ENCODE assay signal across 16 cellular contexts in the genomic region with DNA sequence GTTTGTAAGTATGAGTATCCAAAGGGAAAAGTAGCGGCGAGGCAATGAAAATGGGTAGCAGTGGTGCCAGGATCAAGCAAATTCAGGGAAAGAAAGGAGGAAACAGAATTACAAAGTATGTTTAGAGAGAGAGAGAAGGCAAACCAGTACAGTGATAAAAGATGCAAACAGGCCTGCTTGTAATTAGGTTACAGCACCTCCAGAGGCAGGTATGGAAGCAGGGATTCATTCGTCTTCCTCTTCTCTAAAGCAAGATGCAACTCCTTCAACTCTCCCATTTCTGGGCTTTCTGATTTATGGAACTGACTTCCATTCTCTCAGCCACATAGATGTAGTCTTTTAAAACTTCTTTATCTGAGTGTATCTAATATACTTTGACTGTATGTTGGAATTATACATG.
DNase-seq lines count a peak whose midpoint lies in the region; ATAC-seq and TF ChIP-seq lines count a peak whose summit lies in the region.
"Had no signal": no experiment of that assay in that cellular context is flagged by ENCODE, and none has a peak within 500 bp of the region (broad histone marks: within the 10 kb centered on the region; RNA-seq: fewer than 3 reads in every experiment).

No MANE protein-coding gene starts in this region.

- H3F3A ChIP-seq in PC-3 (ENCODE audit: low read length, unreplicated experiment): no peaks in the 10 kb centered on the region

- no peaks in the 10 kb centered on the region for H3K79me2 ChIP-seq in PC-3 (ENCODE audit: low read length)

- H3K9ac ChIP-seq in PC-3 (ENCODE audit: low read length): no peak overlapping the region
- H3K9ac ChIP-seq: BLaER1 treated with 17β-estradiol and CSF1 and Interleukin-3, amounts not matched to agents 10 nM and 100 nM had no signal

- BruUV-seq in PC-3 (replicated peaks; lab: Mats Ljungman, UMichigan): no TSS peak
- no TSS peak for BruUV-seq in Caco-2 (replicated peaks; lab: Mats Ljungman, UMichigan)

- no peaks in the 10 kb centered on the region for H3K9me3 ChIP-seq in CD8-positive, alpha-beta T cell (ENCODE audit: low read length)
- H3K9me3 ChIP-seq in PC-3 (ENCODE audit: low read length) (no peaks in the 10 kb centered on the region), Caco-2 (no peaks in the 10 kb centered on the region)
- H3K9me3 ChIP-seq: BLaER1 treated with 17β-estradiol and CSF1 and Interleukin-3, amounts not matched to agents 10 nM and 100 nM had no signal

- no peak for DNase-seq in CD8-positive, alpha-beta T cell
- DNase-seq in PC-3 (no peak), epithelial cell of esophagus (ENCODE audit: low read depth) (no peak), neural crest cell (ENCODE audit: low read depth, low spot score) (no peak), Caco-2 (no peak), NCI-H128 (lab: John Stamatoyannopoulos, UW; ENCODE audit: unreplicated experiment) (no peak)
- DNase-seq: 8988T; ACHN; CD4-positive, CD25-positive, alpha-beta regulatory T cell; DMS79; GOT3; HCEC 1CT; HFFc6 had no signal

- H3K4me1 Mint-ChIP-seq in CD8-positive, alpha-beta T cell (ENCODE audit: low read depth): no peaks in the 10 kb centered on the region
- H3K4me1 Mint-ChIP-seq in neural crest cell: no peaks in the 10 kb centered on the region
- H3K4me1 Mint-ChIP-seq in Caco-2 (ENCODE audit: low read depth, unreplicated experiment): no peaks in the 10 kb centered on the region

- no peak overlapping the region for H3K4me3 ChIP-seq in CD8-positive, alpha-beta T cell (ENCODE audit: low read depth, low read length)
- H3K4me3 ChIP-seq in PC-3 (ENCODE audit: low read length) (no peak overlapping the region), epithelial cell of esophagus (ENCODE audit: low read length) (no peak overlapping the region), Caco-2 (ENCODE audit: low read depth, low read length) (no peak overlapping the region)
- H3K4me3 ChIP-seq: BLaER1 treated with 17β-estradiol and CSF1 and Interleukin-3, amounts not matched to agents 10 nM and 100 nM had no signal

- H4K20me1 ChIP-seq in PC-3 (ENCODE audit: low read length): no peaks in the 10 kb centered on the region
- H4K20me1 ChIP-seq: BLaER1 treated with 17β-estradiol and CSF1 and Interleukin-3, amounts not matched to agents 10 nM and 100 nM had no signal

- no peaks in the 10 kb centered on the region for H3K4me1 ChIP-seq in CD8-positive, alpha-beta T cell (ENCODE audit: insufficient read depth, low read length)
- no peaks in the 10 kb centered on the region for H3K4me1 ChIP-seq in PC-3 (ENCODE audit: insufficient read depth, low read length)
- H3K4me1 ChIP-seq in Caco-2: no peaks in the 10 kb centered on the region

- H2AFZ ChIP-seq in PC-3 (ENCODE audit: low read length): no peak overlapping the region

- H3K4me2 ChIP-seq in PC-3 (ENCODE audit: low read length): no peak overlapping the region
- H3K4me2 ChIP-seq: BLaER1 treated with 17β-estradiol and CSF1 and Interleukin-3, amounts not matched to agents 10 nM and 100 nM had no signal

- H3K27ac Mint-ChIP-seq in CD8-positive, alpha-beta T cell: peak overlapping the region; percentile 4
- H3K27ac Mint-ChIP-seq in neural crest cell (ENCODE audit: unreplicated experiment) (peak overlapping the region; percentile 54), Caco-2 (ENCODE audit: unreplicated experiment) (no peak overlapping the region)
- H3K27ac Mint-ChIP-seq: CD4-positive, CD25-positive, alpha-beta regulatory T cell; HFFc6 had no signal

- H3K4me3 Mint-ChIP-seq in CD8-positive, alpha-beta T cell: no peak overlapping the region
- H3K4me3 Mint-ChIP-seq in neural crest cell: no peak overlapping the region
- H3K4me3 Mint-ChIP-seq in Caco-2 (ENCODE audit: unreplicated experiment): no peak overlapping the region
- H3K4me3 Mint-ChIP-seq: CD4-positive, CD25-positive, alpha-beta regulatory T cell; HFFc6 had no signal

- no peak overlapping the region for H3K27ac ChIP-seq in CD8-positive, alpha-beta T cell (ENCODE audit: low read depth, low read length)
- no peak overlapping the region for H3K27ac ChIP-seq in PC-3 (ENCODE audit: low read length)
- H3K27ac ChIP-seq: BLaER1 treated with 17β-estradiol and CSF1 and Interleukin-3, amounts not matched to agents 10 nM and 100 nM; HL-60 had no signal

- CTCF ChIA-PET in CD8-positive, alpha-beta T cell (lab: Charles Lee): interaction anchor here (0.8 kb wide), 1 partner anchor 12 kb away, joined by 3 read pairs; no protein-coding TSS in a partner anchor
- CTCF ChIA-PET in PC-3 (lab: Charles Lee) (no interaction called here), Caco-2 (lab: Charles Lee) (no interaction called here)

- H3K9me2 ChIP-seq in PC-3 (replicated peaks; ENCODE audit: low read length): no peaks in the 10 kb centered on the region

- H3K27me3 ChIP-seq in CD8-positive, alpha-beta T cell (ENCODE audit: insufficient read depth, low read length): no peaks in the 10 kb centered on the region
- H3K27me3 ChIP-seq in PC-3 (ENCODE audit: low read length) (no peaks in the 10 kb centered on the region), Caco-2 (replicated peaks; ENCODE audit: control insufficient read depth, insufficient read depth, low read length) (no peaks in the 10 kb centered on the region)
- H3K27me3 ChIP-seq: BLaER1 treated with 17β-estradiol and CSF1 and Interleukin-3, amounts not matched to agents 10 nM and 100 nM had no signal

- no peak for TF ChIP-seq CTCF in CD8-positive, alpha-beta T cell (IDR thresholded peaks at IDR 0.05)
- peak; percentile 21; the same call in 1 of the 2 replicates for TF ChIP-seq CTCF in PC-3 (conservative IDR thresholded peaks at IDR 0.05; ENCODE audit: low read depth, low read length)
- TF ChIP-seq CTCF in epithelial cell of esophagus (IDR thresholded peaks at IDR 0.05; ENCODE audit: insufficient read depth, low read depth, low read length, missing control alignments): peak; percentile 13
- TF ChIP-seq CTCF in neural crest cell (conservative IDR thresholded peaks at IDR 0.05): no peak
- TF ChIP-seq CTCF in Caco-2 (IDR thresholded peaks at IDR 0.05; ENCODE audit: insufficient read depth in 1 of 2, low read depth in 1 of 2, low read length in 1 of 2, severe bottlenecking in 1 of 2, unreplicated experiment in 1 of 2): no peak

- H3K9me3 Mint-ChIP-seq in CD8-positive, alpha-beta T cell: no peaks in the 10 kb centered on the region
- H3K9me3 Mint-ChIP-seq in neural crest cell (peaks cover 4% of the 10 kb centered on the region), Caco-2 (ENCODE audit: unreplicated experiment) (no peaks in the 10 kb centered on the region)
- H3K9me3 Mint-ChIP-seq: CD4-positive, CD25-positive, alpha-beta regulatory T cell; HFFc6 had no signal

- no peaks in the 10 kb centered on the region for H3K36me3 ChIP-seq in CD8-positive, alpha-beta T cell (ENCODE audit: insufficient read depth, low read length)
- H3K36me3 ChIP-seq in PC-3 (ENCODE audit: low read depth, low read length): 0 out of 2 replicates have a peak, but pooled peaks cover 3% of the 10 kb centered on the region
- no peaks in the 10 kb centered on the region for H3K36me3 ChIP-seq in Caco-2 (ENCODE audit: control insufficient read depth, insufficient read depth, low read length)

- peaks cover 2% of the 10 kb centered on the region for H3K36me3 Mint-ChIP-seq in CD8-positive, alpha-beta T cell
- H3K36me3 Mint-ChIP-seq in neural crest cell (ENCODE audit: low read depth) (peaks cover 14% of the 10 kb centered on the region), Caco-2 (ENCODE audit: insufficient read depth, unreplicated experiment) (no peaks in the 10 kb centered on the region)

- H3K27me3 Mint-ChIP-seq in CD8-positive, alpha-beta T cell (ENCODE audit: low read depth): no peaks in the 10 kb centered on the region
- H3K27me3 Mint-ChIP-seq in neural crest cell (ENCODE audit: low read depth) (no peaks in the 10 kb centered on the region), Caco-2 (ENCODE audit: insufficient read depth, unreplicated experiment) (no peaks in the 10 kb centered on the region)
- H3K27me3 Mint-ChIP-seq: CD4-positive, CD25-positive, alpha-beta regulatory T cell had no signal

- no peak for ATAC-seq in CD8-positive, alpha-beta T cell
- peak; percentile 35; the same call in 1 of the 2 replicates for ATAC-seq in PC-3
- no peak for ATAC-seq in HG03135 (IDR thresholded peaks at IDR 0.05; ENCODE audit: unreplicated experiment)

- POLR2A ChIA-PET in CD8-positive, alpha-beta T cell (lab: Charles Lee): no interaction called here
- POLR2A ChIA-PET in PC-3 (lab: Charles Lee; ENCODE audit: unreplicated experiment): interaction anchor here (0.6 kb wide), 1 partner anchor 90 kb away, joined by 3 read pairs; no protein-coding TSS in a partner anchor
- POLR2A ChIA-PET in Caco-2 (lab: Charles Lee): interaction anchor here (0.6 kb wide), 1 partner anchor 743 kb away, joined by 3 read pairs; no protein-coding TSS in a partner anchor

- intact Hi-C loops in CD8-positive, alpha-beta T cell (cut with DNase I, micrococcal nuclease): no loop called here
- intact Hi-C loops in PC-3 (cut with micrococcal nuclease): no loop called here
- intact Hi-C loops in Caco-2 (cut with micrococcal nuclease; ENCODE audit: unreplicated experiment): loop anchor here (10.0 kb wide), 1 partner anchor 95 kb away; no protein-coding TSS in a partner anchor

Comparison
In these comparisons a context has a peak if more than half of its experiments do, and no peak if none do; other contexts are left out.
1. CTCF ChIP-seq: peak in PC-3 (single experiment) and epithelial cell of esophagus (single experiment); none in CD8-positive, alpha-beta T cell (single experiment), neural crest cell (single experiment) and Caco-2 (0 of 2).